1 cellular context compared by ENCODE assay signal in the genomic region with DNA sequence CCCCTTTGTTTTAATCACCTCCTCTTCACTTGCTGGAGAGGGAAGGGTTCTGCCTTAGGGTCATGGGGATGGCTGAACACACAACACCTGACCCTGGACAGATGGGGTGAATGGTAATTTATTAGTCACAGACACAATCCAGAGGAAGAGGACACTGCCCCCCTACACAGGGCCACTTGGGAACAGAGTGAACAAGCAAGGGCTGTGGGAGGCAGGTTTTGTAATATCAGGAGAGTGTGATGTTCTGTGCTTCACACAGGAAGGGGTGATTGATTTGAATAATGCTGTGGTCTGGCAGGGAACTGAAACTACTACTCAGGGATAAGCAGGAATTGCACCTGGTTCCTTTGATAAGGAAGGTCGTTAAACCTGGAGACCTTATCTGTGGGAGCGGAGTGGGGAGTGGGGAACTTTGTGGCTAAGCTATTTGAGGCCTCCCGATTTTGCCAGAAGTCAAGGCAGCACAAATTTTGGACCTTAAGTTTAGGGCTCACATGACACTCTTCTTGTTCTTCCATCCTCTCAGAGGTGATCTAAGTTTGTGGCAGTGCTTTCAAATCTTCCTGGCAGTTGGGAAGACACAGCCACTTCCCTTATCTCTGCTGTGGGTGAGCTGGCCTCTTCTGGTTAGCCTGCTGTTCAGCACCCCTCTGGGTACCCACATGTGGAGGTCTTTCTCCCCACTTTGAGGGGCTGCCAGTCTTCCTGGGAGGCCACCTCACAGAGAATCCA.
A peak's percentile ranks its signal among the peaks of the same experiment; 100 is the strongest.
TF ChIP-seq lines count a peak whose summit lies in the region.

No MANE protein-coding gene starts in this region.

TF ChIP-seq in K562, 482 proteins besides CTCF, POLR2A, EP300 and RAD21 (continued from another document and continues in another):
- TF ChIP-seq, protein P1, sequence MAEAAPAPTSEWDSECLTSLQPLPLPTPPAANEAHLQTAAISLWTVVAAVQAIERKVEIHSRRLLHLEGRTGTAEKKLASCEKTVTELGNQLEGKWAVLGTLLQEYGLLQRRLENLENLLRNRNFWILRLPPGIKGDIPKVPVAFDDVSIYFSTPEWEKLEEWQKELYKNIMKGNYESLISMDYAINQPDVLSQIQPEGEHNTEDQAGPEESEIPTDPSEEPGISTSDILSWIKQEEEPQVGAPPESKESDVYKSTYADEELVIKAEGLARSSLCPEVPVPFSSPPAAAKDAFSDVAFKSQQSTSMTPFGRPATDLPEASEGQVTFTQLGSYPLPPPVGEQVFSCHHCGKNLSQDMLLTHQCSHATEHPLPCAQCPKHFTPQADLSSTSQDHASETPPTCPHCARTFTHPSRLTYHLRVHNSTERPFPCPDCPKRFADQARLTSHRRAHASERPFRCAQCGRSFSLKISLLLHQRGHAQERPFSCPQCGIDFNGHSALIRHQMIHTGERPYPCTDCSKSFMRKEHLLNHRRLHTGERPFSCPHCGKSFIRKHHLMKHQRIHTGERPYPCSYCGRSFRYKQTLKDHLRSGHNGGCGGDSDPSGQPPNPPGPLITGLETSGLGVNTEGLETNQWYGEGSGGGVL (CRISPR knock-in tag; IDR thresholded peaks at IDR 0.05), result no peak
- TF ChIP-seq, protein P2, sequence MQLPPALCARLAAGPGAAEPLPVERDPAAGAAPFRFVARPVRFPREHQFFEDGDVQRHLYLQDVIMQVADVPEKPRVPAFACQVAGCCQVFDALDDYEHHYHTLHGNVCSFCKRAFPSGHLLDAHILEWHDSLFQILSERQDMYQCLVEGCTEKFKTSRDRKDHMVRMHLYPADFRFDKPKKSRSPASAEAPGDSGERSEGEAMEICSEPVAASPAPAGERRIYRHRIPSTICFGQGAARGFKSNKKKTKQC (CRISPR knock-in tag; IDR thresholded peaks at IDR 0.05), result no peak
- TF ChIP-seq U2AF2 (optimal IDR thresholded peaks at IDR 0.05; ENCODE audit: low read depth, low read length), result no peak
- TF ChIP-seq POLR2AphosphoS2 (IDR thresholded peaks at IDR 0.05; ENCODE audit: low read length), result no peak
- 0 out of 4 replicates have a peak, but pooled peaks have one; percentile 15 to 17 for TF ChIP-seq FOXK2 (conservative IDR thresholded peaks at IDR 0.05 in 1 of 2, IDR thresholded peaks at IDR 0.05 in 1 of 2; ENCODE audit: low read depth in 2 of 2)
- no peak for TF ChIP-seq ZNF79 (CRISPR knock-in tag; IDR thresholded peaks at IDR 0.05; ENCODE audit: low read depth)
- TF ChIP-seq CREM (IDR thresholded peaks at IDR 0.05; ENCODE audit: low read depth), result peak; percentile 67; the same call in 1 of the 2 replicates
- TF ChIP-seq ZNF551 (CRISPR knock-in tag; IDR thresholded peaks at IDR 0.05), result no peak
- TF ChIP-seq, protein P3, sequence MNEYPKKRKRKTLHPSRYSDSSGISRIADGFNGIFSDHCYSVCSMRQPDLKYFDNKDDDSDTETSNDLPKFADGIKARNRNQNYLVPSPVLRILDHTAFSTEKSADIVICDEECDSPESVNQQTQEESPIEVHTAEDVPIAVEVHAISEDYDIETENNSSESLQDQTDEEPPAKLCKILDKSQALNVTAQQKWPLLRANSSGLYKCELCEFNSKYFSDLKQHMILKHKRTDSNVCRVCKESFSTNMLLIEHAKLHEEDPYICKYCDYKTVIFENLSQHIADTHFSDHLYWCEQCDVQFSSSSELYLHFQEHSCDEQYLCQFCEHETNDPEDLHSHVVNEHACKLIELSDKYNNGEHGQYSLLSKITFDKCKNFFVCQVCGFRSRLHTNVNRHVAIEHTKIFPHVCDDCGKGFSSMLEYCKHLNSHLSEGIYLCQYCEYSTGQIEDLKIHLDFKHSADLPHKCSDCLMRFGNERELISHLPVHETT (CRISPR knock-in tag; conservative IDR thresholded peaks at IDR 0.05 in 1 of 2, IDR thresholded peaks at IDR 0.05 in 1 of 2), result peak in 1 of 2 experiments; percentile 78; a peak in 2 of 4 replicates
- TF ChIP-seq CAMTA2 (CRISPR knock-in tag; conservative IDR thresholded peaks at IDR 0.05), result no peak
- TF ChIP-seq ZNF717 (CRISPR knock-in tag; IDR thresholded peaks at IDR 0.05), result no peak
- TF ChIP-seq YY1 (IDR thresholded peaks at IDR 0.05; ENCODE audit: borderline replicate concordance in 1 of 3, control insufficient read depth in 1 of 3, extremely low read depth in 1 of 3, insufficient read depth in 3 of 3, insufficient read length in 1 of 3, insufficient replicate concordance in 2 of 3, low read depth in 1 of 3, low read length in 2 of 3), result no peak
- TF ChIP-seq, protein P4, sequence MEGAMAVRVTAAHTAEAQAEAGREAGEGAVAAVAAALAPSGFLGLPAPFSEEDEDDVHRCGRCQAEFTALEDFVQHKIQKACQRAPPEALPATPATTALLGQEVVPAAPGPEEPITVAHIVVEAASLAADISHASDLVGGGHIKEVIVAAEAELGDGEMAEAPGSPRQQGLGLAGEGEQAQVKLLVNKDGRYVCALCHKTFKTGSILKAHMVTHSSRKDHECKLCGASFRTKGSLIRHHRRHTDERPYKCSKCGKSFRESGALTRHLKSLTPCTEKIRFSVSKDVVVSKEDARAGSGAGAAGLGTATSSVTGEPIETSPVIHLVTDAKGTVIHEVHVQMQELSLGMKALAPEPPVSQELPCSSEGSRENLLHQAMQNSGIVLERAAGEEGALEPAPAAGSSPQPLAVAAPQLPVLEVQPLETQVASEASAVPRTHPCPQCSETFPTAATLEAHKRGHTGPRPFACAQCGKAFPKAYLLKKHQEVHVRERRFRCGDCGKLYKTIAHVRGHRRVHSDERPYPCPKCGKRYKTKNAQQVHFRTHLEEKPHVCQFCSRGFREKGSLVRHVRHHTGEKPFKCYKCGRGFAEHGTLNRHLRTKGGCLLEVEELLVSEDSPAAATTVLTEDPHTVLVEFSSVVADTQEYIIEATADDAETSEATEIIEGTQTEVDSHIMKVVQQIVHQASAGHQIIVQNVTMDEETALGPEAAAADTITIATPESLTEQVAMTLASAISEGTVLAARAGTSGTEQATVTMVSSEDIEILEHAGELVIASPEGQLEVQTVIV (CRISPR knock-in tag; IDR thresholded peaks at IDR 0.05; ENCODE audit: borderline replicate concordance), result no peak
- TF ChIP-seq, protein P5, sequence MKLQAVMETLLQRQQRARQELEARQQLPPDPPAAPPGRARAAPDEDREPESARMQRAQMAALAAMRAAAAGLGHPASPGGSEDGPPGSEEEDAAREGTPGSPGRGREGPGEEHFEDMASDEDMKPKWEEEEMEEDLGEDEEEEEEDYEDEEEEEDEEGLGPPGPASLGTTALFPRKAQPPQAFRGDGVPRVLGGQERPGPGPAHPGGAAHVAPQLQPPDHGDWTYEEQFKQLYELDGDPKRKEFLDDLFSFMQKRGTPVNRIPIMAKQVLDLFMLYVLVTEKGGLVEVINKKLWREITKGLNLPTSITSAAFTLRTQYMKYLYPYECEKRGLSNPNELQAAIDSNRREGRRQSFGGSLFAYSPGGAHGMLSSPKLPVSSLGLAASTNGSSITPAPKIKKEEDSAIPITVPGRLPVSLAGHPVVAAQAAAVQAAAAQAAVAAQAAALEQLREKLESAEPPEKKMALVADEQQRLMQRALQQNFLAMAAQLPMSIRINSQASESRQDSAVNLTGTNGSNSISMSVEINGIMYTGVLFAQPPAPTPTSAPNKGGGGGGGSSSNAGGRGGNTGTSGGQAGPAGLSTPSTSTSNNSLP (IDR thresholded peaks at IDR 0.05; ENCODE audit: borderline replicate concordance, low read depth, low read length), result peak; percentile 72; the same call in 1 of the 2 replicates
- peak; percentile 91 for TF ChIP-seq ZNF589 (CRISPR knock-in tag; IDR thresholded peaks at IDR 0.05; ENCODE audit: low read depth)
- TF ChIP-seq, protein P6, sequence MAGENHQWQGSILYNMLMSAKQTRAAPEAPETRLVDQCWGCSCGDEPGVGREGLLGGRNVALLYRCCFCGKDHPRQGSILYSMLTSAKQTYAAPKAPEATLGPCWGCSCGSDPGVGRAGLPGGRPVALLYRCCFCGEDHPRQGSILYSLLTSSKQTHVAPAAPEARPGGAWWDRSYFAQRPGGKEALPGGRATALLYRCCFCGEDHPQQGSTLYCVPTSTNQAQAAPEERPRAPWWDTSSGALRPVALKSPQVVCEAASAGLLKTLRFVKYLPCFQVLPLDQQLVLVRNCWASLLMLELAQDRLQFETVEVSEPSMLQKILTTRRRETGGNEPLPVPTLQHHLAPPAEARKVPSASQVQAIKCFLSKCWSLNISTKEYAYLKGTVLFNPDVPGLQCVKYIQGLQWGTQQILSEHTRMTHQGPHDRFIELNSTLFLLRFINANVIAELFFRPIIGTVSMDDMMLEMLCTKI (IDR thresholded peaks at IDR 0.05; ENCODE audit: partially characterized antibody), result no peak
- TF ChIP-seq ZNF830 (CRISPR knock-in tag; IDR thresholded peaks at IDR 0.05), result no peak
- TF ChIP-seq PTTG1 (tag; IDR thresholded peaks at IDR 0.05; ENCODE audit: low read depth), result no peak
- TF ChIP-seq XRCC4 (IDR thresholded peaks at IDR 0.05; ENCODE audit: extremely low read depth, insufficient read depth, insufficient read length), result no peak
- no peak for TF ChIP-seq ZNF507 (tag; conservative IDR thresholded peaks at IDR 0.05)
- TF ChIP-seq, protein P7, sequence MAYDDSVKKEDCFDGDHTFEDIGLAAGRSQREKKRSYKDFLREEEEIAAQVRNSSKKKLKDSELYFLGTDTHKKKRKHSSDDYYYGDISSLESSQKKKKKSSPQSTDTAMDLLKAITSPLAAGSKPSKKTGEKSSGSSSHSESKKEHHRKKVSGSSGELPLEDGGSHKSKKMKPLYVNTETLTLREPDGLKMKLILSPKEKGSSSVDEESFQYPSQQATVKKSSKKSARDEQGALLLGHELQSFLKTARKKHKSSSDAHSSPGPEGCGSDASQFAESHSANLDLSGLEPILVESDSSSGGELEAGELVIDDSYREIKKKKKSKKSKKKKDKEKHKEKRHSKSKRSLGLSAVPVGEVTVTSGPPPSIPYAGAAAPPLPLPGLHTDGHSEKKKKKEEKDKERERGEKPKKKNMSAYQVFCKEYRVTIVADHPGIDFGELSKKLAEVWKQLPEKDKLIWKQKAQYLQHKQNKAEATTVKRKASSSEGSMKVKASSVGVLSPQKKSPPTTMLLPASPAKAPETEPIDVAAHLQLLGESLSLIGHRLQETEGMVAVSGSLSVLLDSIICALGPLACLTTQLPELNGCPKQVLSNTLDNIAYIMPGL (CRISPR knock-in tag; IDR thresholded peaks at IDR 0.05), result no peak
- TF ChIP-seq, protein P8, sequence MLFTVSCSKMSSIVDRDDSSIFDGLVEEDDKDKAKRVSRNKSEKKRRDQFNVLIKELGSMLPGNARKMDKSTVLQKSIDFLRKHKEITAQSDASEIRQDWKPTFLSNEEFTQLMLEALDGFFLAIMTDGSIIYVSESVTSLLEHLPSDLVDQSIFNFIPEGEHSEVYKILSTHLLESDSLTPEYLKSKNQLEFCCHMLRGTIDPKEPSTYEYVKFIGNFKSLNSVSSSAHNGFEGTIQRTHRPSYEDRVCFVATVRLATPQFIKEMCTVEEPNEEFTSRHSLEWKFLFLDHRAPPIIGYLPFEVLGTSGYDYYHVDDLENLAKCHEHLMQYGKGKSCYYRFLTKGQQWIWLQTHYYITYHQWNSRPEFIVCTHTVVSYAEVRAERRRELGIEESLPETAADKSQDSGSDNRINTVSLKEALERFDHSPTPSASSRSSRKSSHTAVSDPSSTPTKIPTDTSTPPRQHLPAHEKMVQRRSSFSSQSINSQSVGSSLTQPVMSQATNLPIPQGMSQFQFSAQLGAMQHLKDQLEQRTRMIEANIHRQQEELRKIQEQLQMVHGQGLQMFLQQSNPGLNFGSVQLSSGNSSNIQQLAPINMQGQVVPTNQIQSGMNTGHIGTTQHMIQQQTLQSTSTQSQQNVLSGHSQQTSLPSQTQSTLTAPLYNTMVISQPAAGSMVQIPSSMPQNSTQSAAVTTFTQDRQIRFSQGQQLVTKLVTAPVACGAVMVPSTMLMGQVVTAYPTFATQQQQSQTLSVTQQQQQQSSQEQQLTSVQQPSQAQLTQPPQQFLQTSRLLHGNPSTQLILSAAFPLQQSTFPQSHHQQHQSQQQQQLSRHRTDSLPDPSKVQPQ (CRISPR knock-in tag; IDR thresholded peaks at IDR 0.05; ENCODE audit: borderline replicate concordance), result 0 out of 2 replicates have a peak, but pooled peaks have one; percentile 39
- TF ChIP-seq, protein P9, sequence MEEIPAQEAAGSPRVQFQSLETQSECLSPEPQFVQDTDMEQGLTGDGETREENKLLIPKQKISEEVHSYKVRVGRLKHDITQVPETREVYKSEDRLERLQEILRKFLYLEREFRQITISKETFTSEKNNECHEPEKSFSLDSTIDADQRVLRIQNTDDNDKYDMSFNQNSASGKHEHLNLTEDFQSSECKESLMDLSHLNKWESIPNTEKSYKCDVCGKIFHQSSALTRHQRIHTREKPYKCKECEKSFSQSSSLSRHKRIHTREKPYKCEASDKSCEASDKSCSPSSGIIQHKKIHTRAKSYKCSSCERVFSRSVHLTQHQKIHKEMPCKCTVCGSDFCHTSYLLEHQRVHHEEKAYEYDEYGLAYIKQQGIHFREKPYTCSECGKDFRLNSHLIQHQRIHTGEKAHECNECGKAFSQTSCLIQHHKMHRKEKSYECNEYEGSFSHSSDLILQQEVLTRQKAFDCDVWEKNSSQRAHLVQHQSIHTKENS (CRISPR knock-in tag; IDR thresholded peaks at IDR 0.05), result no peak
- TF ChIP-seq MAFK (IDR thresholded peaks at IDR 0.05; ENCODE audit: low read length), result no peak
- TF ChIP-seq, protein P10, sequence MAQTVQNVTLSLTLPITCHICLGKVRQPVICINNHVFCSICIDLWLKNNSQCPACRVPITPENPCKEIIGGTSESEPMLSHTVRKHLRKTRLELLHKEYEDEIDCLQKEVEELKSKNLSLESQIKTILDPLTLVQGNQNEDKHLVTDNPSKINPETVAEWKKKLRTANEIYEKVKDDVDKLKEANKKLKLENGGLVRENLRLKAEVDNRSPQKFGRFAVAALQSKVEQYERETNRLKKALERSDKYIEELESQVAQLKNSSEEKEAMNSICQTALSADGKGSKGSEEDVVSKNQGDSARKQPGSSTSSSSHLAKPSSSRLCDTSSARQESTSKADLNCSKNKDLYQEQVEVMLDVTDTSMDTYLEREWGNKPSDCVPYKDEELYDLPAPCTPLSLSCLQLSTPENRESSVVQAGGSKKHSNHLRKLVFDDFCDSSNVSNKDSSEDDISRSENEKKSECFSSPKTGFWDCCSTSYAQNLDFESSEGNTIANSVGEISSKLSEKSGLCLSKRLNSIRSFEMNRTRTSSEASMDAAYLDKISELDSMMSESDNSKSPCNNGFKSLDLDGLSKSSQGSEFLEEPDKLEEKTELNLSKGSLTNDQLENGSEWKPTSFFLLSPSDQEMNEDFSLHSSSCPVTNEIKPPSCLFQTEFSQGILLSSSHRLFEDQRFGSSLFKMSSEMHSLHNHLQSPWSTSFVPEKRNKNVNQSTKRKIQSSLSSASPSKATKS (CRISPR knock-in tag; IDR thresholded peaks at IDR 0.05), result no peak
- TF ChIP-seq, protein P11, sequence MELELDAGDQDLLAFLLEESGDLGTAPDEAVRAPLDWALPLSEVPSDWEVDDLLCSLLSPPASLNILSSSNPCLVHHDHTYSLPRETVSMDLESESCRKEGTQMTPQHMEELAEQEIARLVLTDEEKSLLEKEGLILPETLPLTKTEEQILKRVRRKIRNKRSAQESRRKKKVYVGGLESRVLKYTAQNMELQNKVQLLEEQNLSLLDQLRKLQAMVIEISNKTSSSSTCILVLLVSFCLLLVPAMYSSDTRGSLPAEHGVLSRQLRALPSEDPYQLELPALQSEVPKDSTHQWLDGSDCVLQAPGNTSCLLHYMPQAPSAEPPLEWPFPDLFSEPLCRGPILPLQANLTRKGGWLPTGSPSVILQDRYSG (tag; conservative IDR thresholded peaks at IDR 0.05; ENCODE audit: low read depth), result no peak
- TF ChIP-seq MAFF (IDR thresholded peaks at IDR 0.05; ENCODE audit: low read length), result no peak; the same call in 1 of the 2 replicates
- peak; percentile 98 for TF ChIP-seq CBFB (CRISPR knock-in tag; IDR thresholded peaks at IDR 0.05)
- TF ChIP-seq ZNF707 (CRISPR knock-in tag; conservative IDR thresholded peaks at IDR 0.05), result no peak
- TF ChIP-seq BRD9 (IDR thresholded peaks at IDR 0.05; ENCODE audit: low read depth, partially characterized antibody), result peak; percentile 93
- TF ChIP-seq RFX1 (IDR thresholded peaks at IDR 0.05), result no peak
- 0 out of 2 replicates have a peak, but pooled peaks have one; percentile 64 for TF ChIP-seq ZNF668 (CRISPR knock-in tag; IDR thresholded peaks at IDR 0.05)
- peak; percentile 97 to 98 for TF ChIP-seq ARNT (IDR thresholded peaks at IDR 0.05)
- no peak for TF ChIP-seq HEY1 (CRISPR knock-in tag; IDR thresholded peaks at IDR 0.05; ENCODE audit: borderline replicate concordance)
